Comparison of ENCODE assay signal across 15 cellular contexts in genomic region chr7:127382301-127383085, GRCh38. TPM values are rescaled to one million over a fixed set of nuclear protein-coding genes. Genes with fewer than 3 reads are reported as not detected.
A peak's percentile ranks its signal among the peaks of the same experiment; 100 is the strongest.
DNase-seq lines count a peak whose midpoint lies in the region; ATAC-seq and TF ChIP-seq lines count a peak whose summit lies in the region.
"Had no signal": no experiment of that assay in that cellular context is flagged by ENCODE, and none has a peak within 500 bp of the region (broad histone marks: within the 10 kb centered on the region; RNA-seq: fewer than 3 reads in every experiment).

No MANE protein-coding gene starts in this region.

- in situ Hi-C loops in GM13976 (cut with MboI; ENCODE audit: low sequenced_read_pairs, unreplicated experiment): no loop called here

- H3K4me2 ChIP-seq in neural progenitor cell: no peak overlapping the region

- H3K36me3 Mint-ChIP-seq in CD4-positive, alpha-beta T cell (ENCODE audit: low read depth): peaks cover 75% of the 10 kb centered on the region
- H3K36me3 Mint-ChIP-seq in T-helper 17 cell (ENCODE audit: low read depth) (peaks cover 11% of the 10 kb centered on the region), neural progenitor cell (peaks cover 3% of the 10 kb centered on the region)

- TF ChIP-seq CTCF in CD4-positive, alpha-beta T cell (IDR thresholded peaks at IDR 0.05): no peak
- no peak for TF ChIP-seq CTCF in neural progenitor cell (IDR thresholded peaks at IDR 0.05)
- TF ChIP-seq CTCF in esophagus muscularis mucosa (IDR thresholded peaks at IDR 0.05): no peak
- no peak for TF ChIP-seq CTCF in GM13976 (IDR thresholded peaks at IDR 0.05; ENCODE audit: borderline replicate concordance, control extremely low read depth, extremely low read depth, insufficient read depth, missing control alignments)

- CTCF ChIA-PET in CD4-positive, alpha-beta T cell (lab: Charles Lee): interaction anchor here (0.8 kb wide), 1 partner anchor 23 kb away, joined by 3 read pairs; no protein-coding TSS in a partner anchor

- peaks cover 88% of the 10 kb centered on the region for H3K4me1 Mint-ChIP-seq in CD4-positive, alpha-beta T cell (ENCODE audit: low read depth)
- peaks cover 48% of the 10 kb centered on the region for H3K4me1 Mint-ChIP-seq in T-helper 17 cell
- no peaks in the 10 kb centered on the region for H3K4me1 Mint-ChIP-seq in neural progenitor cell

- no peaks in the 10 kb centered on the region for H3K27me3 ChIP-seq in CD4-positive, alpha-beta T cell (ENCODE audit: control insufficient read depth, insufficient read depth, low read length)
- H3K27me3 ChIP-seq in neural progenitor cell (no peaks in the 10 kb centered on the region), esophagus muscularis mucosa (no peaks in the 10 kb centered on the region)
- H3K27me3 ChIP-seq: colonic mucosa, heart left ventricle had no signal

- no peak for ATAC-seq in CD4-positive, alpha-beta T cell (ENCODE audit: poor library complexity)
- ATAC-seq in GM18502 (IDR thresholded peaks at IDR 0.05; ENCODE audit: poor library complexity, unreplicated experiment) (peak; percentile 45), T-helper 17 cell (no peak)

- WGBS in esophagus muscularis mucosa: 68% methylated on average over 2 of the region's 2 CpGs

- peaks cover 3% of the 10 kb centered on the region for H4K20me1 ChIP-seq in neural progenitor cell (ENCODE audit: low read depth)

- H3K4me1 ChIP-seq in neural progenitor cell: no peaks in the 10 kb centered on the region
- H3K4me1 ChIP-seq in esophagus muscularis mucosa: peaks cover 0 to 29% (median 15%) of the 10 kb centered on the region in 4 donors
- H3K4me1 ChIP-seq: colonic mucosa had no signal

- H3K4me3 ChIP-seq in neural progenitor cell (no peak overlapping the region), esophagus muscularis mucosa (no peak overlapping the region)
- H3K4me3 ChIP-seq: colonic mucosa, heart left ventricle had no signal

- H3K27ac ChIP-seq in CD4-positive, alpha-beta T cell (ENCODE audit: low read depth, low read length): no peak overlapping the region
- H3K27ac ChIP-seq in neural progenitor cell (no peak overlapping the region), esophagus muscularis mucosa (replicated peaks in 1 of 4) (no peak overlapping the region)
- H3K27ac ChIP-seq: colonic mucosa, heart left ventricle had no signal

- H3K9ac ChIP-seq in neural progenitor cell: no peak overlapping the region

- H3K9me3 ChIP-seq in CD4-positive, alpha-beta T cell (ENCODE audit: control insufficient read depth, low read length): no peaks in the 10 kb centered on the region
- H3K9me3 ChIP-seq in T-helper 17 cell (ENCODE audit: control insufficient read depth, low read length, poor library complexity, severe bottlenecking) (no peaks in the 10 kb centered on the region), neural progenitor cell (ENCODE audit: low read depth) (no peaks in the 10 kb centered on the region), esophagus muscularis mucosa (no peaks in the 10 kb centered on the region)
- H3K9me3 ChIP-seq: colonic mucosa, heart left ventricle had no signal

- no peak overlapping the region for H2AFZ ChIP-seq in neural progenitor cell (replicated peaks)

- no peak overlapping the region for H3K27ac Mint-ChIP-seq in CD4-positive, alpha-beta T cell
- H3K27ac Mint-ChIP-seq in T-helper 17 cell (no peak overlapping the region), neural progenitor cell (no peak overlapping the region)

- no peaks in the 10 kb centered on the region for H3K27me3 Mint-ChIP-seq in CD4-positive, alpha-beta T cell
- no peaks in the 10 kb centered on the region for H3K27me3 Mint-ChIP-seq in T-helper 17 cell
- no peaks in the 10 kb centered on the region for H3K27me3 Mint-ChIP-seq in neural progenitor cell (ENCODE audit: insufficient read depth, low read depth)

- intact Hi-C loops in CD4-positive, alpha-beta T cell (cut with DNase I, micrococcal nuclease): no loop called here
- intact Hi-C loops in esophagus muscularis mucosa (cut with DNase I): no loop called here

- H3K9me3 Mint-ChIP-seq in CD4-positive, alpha-beta T cell: no peaks in the 10 kb centered on the region
- no peaks in the 10 kb centered on the region for H3K9me3 Mint-ChIP-seq in neural progenitor cell
- H3K9me3 Mint-ChIP-seq: activated T-cell treated with anti-CD3 and anti-CD28 coated beads, Interleukin-2, amount 50 U/mL, for 4 hours had no signal

- TF ChIP-seq POLR2A in erythroblast (IDR thresholded peaks at IDR 0.05; ENCODE audit: low read length) (no peak), esophagus muscularis mucosa (IDR thresholded peaks at IDR 0.05; ENCODE audit: low read depth) (no peak)

- H3K4me3 Mint-ChIP-seq in CD4-positive, alpha-beta T cell: peak overlapping the region; percentile 11
- H3K4me3 Mint-ChIP-seq in T-helper 17 cell (peak overlapping the region; percentile 64), neural progenitor cell (no peak overlapping the region)
- H3K4me3 Mint-ChIP-seq: activated T-cell treated with anti-CD3 and anti-CD28 coated beads, Interleukin-2, amount 50 U/mL, for 4 hours had no signal

- DNase-seq in CD4-positive, alpha-beta T cell: no peak
- DNase-seq in T-helper 17 cell (no peak), erythroblast (lab: John Stamatoyannopoulos, UW) (peak; percentile 36 to 51), neural progenitor cell (ENCODE audit: low spot score) (no peak), esophagus muscularis mucosa (ENCODE audit: extremely low spot score) (no peak), GM13976 (ENCODE audit: low spot score) (no peak)
- DNase-seq in NK-92 treated with Interleukin-12 subunit alpha and Interleukin-12 subunit beta, amount 100 ng/mL, for 24 hours (lab: John Stamatoyannopoulos, UW): no peak
- DNase-seq: activated T-cell treated with anti-CD3 and anti-CD28 coated beads, Interleukin-2, amount 50 U/mL, for 4 hours; colonic mucosa; heart left ventricle; NCI-H1048; NCI-H2029; NCI-H446; occipital lobe had no signal

- H3K79me2 ChIP-seq in neural progenitor cell (ENCODE audit: low read depth): no peaks in the 10 kb centered on the region

- POLR2A ChIA-PET in CD4-positive, alpha-beta T cell (lab: Charles Lee): interaction anchor here (1.3 to 2.6 kb wide), 2 partner anchors 9 to 15 kb away, joined by 5 to 19 read pairs; partner anchors contain the start of gene ZNF800

- no peak for TF ChIP-seq EP300 in esophagus muscularis mucosa (IDR thresholded peaks at IDR 0.05)

- H3K36me3 ChIP-seq in neural progenitor cell (no peaks in the 10 kb centered on the region), esophagus muscularis mucosa (peaks cover 0 to 20% (median 6%) of the 10 kb centered on the region in 4 donors)
- H3K36me3 ChIP-seq: colonic mucosa had no signal

- H3F3A ChIP-seq in neural progenitor cell (ENCODE audit: low read depth): no peaks in the 10 kb centered on the region

RNA-seq across cellular contexts. Expression of gene ZNF800, which starts 10.0 kb away (rescaled TPM):
- total RNA-seq in CD4-positive, alpha-beta T cell: 10 to 100 TPM; 73.9 to 78.9 TPM
- 10 to 100 TPM; 67.2 to 70.1 TPM for total RNA-seq in T-helper 17 cell
- total RNA-seq in neural progenitor cell (ENCODE audit: low replicate concordance): 9.2 and 26.0 TPM in 2 replicates
- 10 to 100 TPM; 24.7 to 35.6 (median 27.9) TPM for total RNA-seq in esophagus muscularis mucosa

Comparison
In these comparisons a context has a peak if more than half of its experiments do, and no peak if none do; other contexts are left out.
1. DNase-seq: peak in erythroblast (2 of 2); none in CD4-positive, alpha-beta T cell (0 of 10), T-helper 17 cell (0 of 3), NK-92 treated with Interleukin-12 subunit alpha and Interleukin-12 subunit beta, amount 100 ng/mL, for 24 hours (single experiment), neural progenitor cell (single experiment), esophagus muscularis mucosa (single experiment) and GM13976 (single experiment).